In genomic region chr9:109194157-109194556, GRCh38 we compare ENCODE assay signal across 28 cellular contexts. TPM values are rescaled to one million over a fixed set of nuclear protein-coding genes. Genes with fewer than 3 reads are reported as not detected.
DNase-seq lines count a peak whose midpoint lies in the region; ATAC-seq, FAIRE-seq and TF ChIP-seq lines count a peak whose summit lies in the region.
"Had no signal": no experiment of that assay in that cellular context is flagged by ENCODE, and none has a peak within 500 bp of the region (broad histone marks: within the 10 kb centered on the region; RNA-seq: fewer than 3 reads in every experiment).

No MANE protein-coding gene starts in this region.

- H3K27me3 Mint-ChIP-seq in activated CD8-positive, alpha-beta T cell treated with anti-CD3 and anti-CD28 coated beads for 36 hours, result peaks cover 3% of the 10 kb centered on the region

- ATAC-seq in K562, result no peak
- ATAC-seq in activated CD8-positive, alpha-beta T cell treated with anti-CD3 and anti-CD28 coated beads for 36 hours, result no peak
- ATAC-seq: PC-3, Right ventricle myocardium inferior had no signal

- no peak overlapping the region for H3K9ac ChIP-seq in K562 (ENCODE audit: insufficient read depth in 1 of 2, low read depth in 2 of 2, low read length in 2 of 2)
- H3K9ac ChIP-seq: neural progenitor cell, parathyroid adenoma had no signal

- H3K4me1 ChIP-seq in K562 (replicated peaks in 1 of 2; ENCODE audit: control insufficient read depth in 2 of 2, insufficient read depth in 2 of 2, low read length in 2 of 2), result no peaks in the 10 kb centered on the region
- H3K4me1 ChIP-seq: neural progenitor cell, parathyroid adenoma had no signal

- TF ChIP-seq POLR2A in K562 (conservative IDR thresholded peaks at IDR 0.05), result no peak

- no peak for TF ChIP-seq EP300 in K562 (IDR thresholded peaks at IDR 0.05; ENCODE audit: low read length)

- no peaks in the 10 kb centered on the region for H3K9me3 Mint-ChIP-seq in activated CD8-positive, alpha-beta T cell treated with anti-CD3 and anti-CD28 coated beads for 36 hours
- H3K9me3 Mint-ChIP-seq: activated T-cell treated with anti-CD3 and anti-CD28 coated beads, Interleukin-2, amount 50 U/mL, for 24 hours; brain; neural progenitor cell had no signal

- H3K4me3 Mint-ChIP-seq in activated CD8-positive, alpha-beta T cell treated with anti-CD3 and anti-CD28 coated beads for 36 hours, result no peak overlapping the region
- H3K4me3 Mint-ChIP-seq: activated T-cell treated with anti-CD3 and anti-CD28 coated beads, Interleukin-2, amount 50 U/mL, for 24 hours; brain; CD14-positive monocyte; immature natural killer cell; neural progenitor cell had no signal

- H3K79me2 ChIP-seq in K562 (ENCODE audit: control insufficient read depth, insufficient read depth, low read length), result no peaks in the 10 kb centered on the region
- H3K79me2 ChIP-seq: parathyroid adenoma had no signal

- FAIRE-seq in K562 (lab: Jason Lieb, UNC), result no peak

- H3K27ac ChIP-seq in K562 (ENCODE audit: extremely low read depth, low read depth, low read length), result no peak overlapping the region
- H3K27ac ChIP-seq: neural progenitor cell, parathyroid adenoma had no signal

- H4K20me1 ChIP-seq in K562 (replicated peaks; ENCODE audit: control insufficient read depth, insufficient read depth, low read length), result no peaks in the 10 kb centered on the region

- in situ Hi-C loops in K562 (cut with MboI), result no loop called here

- no peaks in the 10 kb centered on the region for H3K36me3 Mint-ChIP-seq in activated CD8-positive, alpha-beta T cell treated with anti-CD3 and anti-CD28 coated beads for 36 hours (ENCODE audit: low read depth)
- H3K36me3 Mint-ChIP-seq: brain, CD14-positive monocyte, immature natural killer cell, neural progenitor cell had no signal

- no peak for TF ChIP-seq CTCF in K562 (IDR thresholded peaks at IDR 0.05 in 2 of 3, conservative IDR thresholded peaks at IDR 0.05 in 1 of 3; ENCODE audit: insufficient read depth in 2 of 3, low read depth in 1 of 3, low read length in 3 of 3)
- TF ChIP-seq CTCF in activated CD8-positive, alpha-beta T cell treated with anti-CD3 and anti-CD28 coated beads for 36 hours (IDR thresholded peaks at IDR 0.05), result no peak

- no peak for TF ChIP-seq RAD21 in K562 (CRISPR knock-in tag; conservative IDR thresholded peaks at IDR 0.05 in 1 of 2, IDR thresholded peaks at IDR 0.05 in 1 of 2)

- no peak overlapping the region for H3K4me2 ChIP-seq in K562 (ENCODE audit: insufficient read depth, low read length)
- H3K4me2 ChIP-seq: neural progenitor cell had no signal

- 0 out of 2 replicates have a peak overlapping the region, but pooled peaks have one; percentile 41 for H2AFZ ChIP-seq in K562 (ENCODE audit: low read depth, low read length)
- H2AFZ ChIP-seq: neural progenitor cell, parathyroid adenoma had no signal

- POLR2A ChIA-PET in K562 (lab: Yijun Ruan, JAX), result interaction anchor here (0.6 kb wide), 1 partner anchor 13 kb away, joined by 4 read pairs; no protein-coding TSS in a partner anchor
- POLR2A ChIA-PET in activated CD8-positive, alpha-beta T cell treated with anti-CD3 and anti-CD28 coated beads for 36 hours (lab: Charles Lee), result no interaction called here

- no peaks in the 10 kb centered on the region for H3K9me3 ChIP-seq in K562 (replicated peaks; ENCODE audit: control insufficient read depth, insufficient read depth, low read depth, low read length)

- 4% methylated on average over 11 of the region's 11 CpGs for WGBS in K562 (ENCODE audit: insufficient coverage, low coverage, missing lambda C conversion rate)

- no peak overlapping the region for H3K27ac Mint-ChIP-seq in activated CD8-positive, alpha-beta T cell treated with anti-CD3 and anti-CD28 coated beads for 36 hours
- H3K27ac Mint-ChIP-seq: activated T-cell treated with anti-CD3 and anti-CD28 coated beads, Interleukin-2, amount 50 U/mL, for 24 hours; brain; CD14-positive monocyte; immature natural killer cell; neural progenitor cell had no signal

- H3K36me3 ChIP-seq in K562 (ENCODE audit: control insufficient read depth, insufficient read depth, low read length), result no peaks in the 10 kb centered on the region
- H3K36me3 ChIP-seq: neural progenitor cell had no signal

- no peaks in the 10 kb centered on the region for H3K4me1 Mint-ChIP-seq in activated CD8-positive, alpha-beta T cell treated with anti-CD3 and anti-CD28 coated beads for 36 hours (ENCODE audit: low read depth)
- H3K4me1 Mint-ChIP-seq: CD14-positive monocyte, immature natural killer cell, neural progenitor cell had no signal

- no TSS peak for BruUV-seq in K562 (replicated peaks; lab: Mats Ljungman, UMichigan)

- DNase-seq in EH (ENCODE audit: low read depth) (peak; percentile 18), NCI-H2171 treated with DMSO at 0.1 percent for 48 hours (lab: John Stamatoyannopoulos, UW) (peak; percentile 92), K562 (ENCODE audit: extremely low read depth in 1 of 4, low spot score in 3 of 4) (no peak), iris pigment epithelial cell (ENCODE audit: low read depth) (peak; percentile 49), cerebellum (ENCODE audit: low spot score) (no peak), DMS53 treated with DMSO at 0.1 percent for 48 hours (lab: John Stamatoyannopoulos, UW; ENCODE audit: unreplicated experiment) (no peak)
- DNase-seq in activated CD8-positive, alpha-beta T cell treated with anti-CD3 and anti-CD28 coated beads for 36 hours, result no peak
- no peak for DNase-seq in activated CD8-positive, alpha-beta memory T cell treated with anti-CD3 and anti-CD28 coated beads, Interleukin-2, amount 50 U/mL, for 48 hours
- DNase-seq: activated CD8-positive, alpha-beta memory T cell treated with anti-CD3 and anti-CD28 coated beads for 24 hours; activated gamma-delta T cell treated with Interleukin-2 at 50 U/mL for 16 hours; activated T-cell treated with anti-CD3 and anti-CD28 coated beads, Interleukin-2, amount 50 U/mL, for 24 hours; foreskin melanocyte; hypothalamus; immature natural killer cell; mesenchymal stem cell; NCI-H1105; NCI-H2029; NCI-H345; PC-3; stimulated activated CD4-positive, alpha-beta T cell treated with anti-CD3 and anti-CD28 coated beads, Interleukin-2, amount 100 ng/mL, for 24 hours; T-helper 2 cell; trophoblast cell had no signal

- CTCF ChIA-PET in K562 (lab: Yijun Ruan, JAX; ENCODE audit: low intra/inter-chr PET ratio), result no interaction called here
- CTCF ChIA-PET in activated CD8-positive, alpha-beta T cell treated with anti-CD3 and anti-CD28 coated beads for 36 hours (lab: Charles Lee), result interaction anchor here (1.0 kb wide), 1 partner anchor 1769 kb away, joined by 3 read pairs; no protein-coding TSS in a partner anchor

- intact Hi-C loops in K562 (cut with micrococcal nuclease), result no loop called here
- intact Hi-C loops in activated CD8-positive, alpha-beta T cell treated with anti-CD3 and anti-CD28 coated beads for 36 hours (cut with micrococcal nuclease), result no loop called here

- H3K27me3 ChIP-seq in K562 (ENCODE audit: control insufficient read depth in 2 of 2, insufficient read depth in 2 of 2, low read length in 2 of 2), result peaks cover 4 to 7% of the 10 kb centered on the region in 2 experiments; a peak in 3 of 5 replicates

- no peak overlapping the region for H3K4me3 ChIP-seq in K562
- H3K4me3 ChIP-seq: neural progenitor cell had no signal

- no peaks in the 10 kb centered on the region for H3K9me1 ChIP-seq in K562 (ENCODE audit: control insufficient read depth, insufficient read depth, low read length)

TF ChIP-seq in K562, 482 proteins besides CTCF, POLR2A, EP300 and RAD21:
- TF ChIP-seq PTBP1 (IDR thresholded peaks at IDR 0.05; ENCODE audit: low read depth, low read length), result no peak
- TF ChIP-seq ZNF707 (CRISPR knock-in tag; conservative IDR thresholded peaks at IDR 0.05), result no peak
- no peak for TF ChIP-seq DIDO1 (tag; IDR thresholded peaks at IDR 0.05; ENCODE audit: low read depth)
- peak; percentile 59; the same call in 1 of the 2 replicates for TF ChIP-seq ZBTB1 (CRISPR knock-in tag; IDR thresholded peaks at IDR 0.05; ENCODE audit: borderline replicate concordance, low read depth)

RNA-seq across cellular contexts. Expression of gene FRRS1L, which starts 27.1 kb away (rescaled TPM):
- 0.02 TPM in 1 of 2 replicates, not detected in the other for total RNA-seq in K562 (2011; cell fraction: chromatin; rRNA removed; ENCODE audit: low replicate concordance)
- total RNA-seq in K562 (2011; cell fraction: nucleolus; rRNA removed), result not detected in 2 replicates
- not detected in 2 replicates for total RNA-seq in K562 (2011; cell fraction: nucleoplasm; rRNA removed)
- not detected in 2 replicates for total RNA-seq in K562 (2014; rRNA removed)
- total RNA-seq in K562 (2014; rRNA removed; fragmentation: Illumina TruSeq; extraction: Trizol), result 0.03 and 0.04 TPM in 2 replicates
- 0.04 TPM in 1 of 2 replicates, not detected in the other for total RNA-seq in K562 (2015; rRNA removed; fragmentation: Illumina TruSeq; extraction: Trizol)
- total RNA-seq in K562 (2021), result not detected in 2 replicates
- 0.01 TPM in 2 replicates for polyA plus RNA-seq in K562 (2011; rRNA removed)
- not detected in 2 replicates for polyA plus RNA-seq in K562 (2011; cell fraction: cytosol; rRNA removed)
- polyA plus RNA-seq in K562 (2011; cell fraction: nucleus; rRNA removed), result not detected in 2 replicates
- 0.01 and 0.11 TPM in 2 replicates for polyA plus RNA-seq in K562 (2012)
- polyA plus RNA-seq in K562 (2014; fragmentation: Illumina TruSeq; extraction: Trizol), result 0.01 TPM in 1 of 2 replicates, not detected in the other
- polyA plus RNA-seq in K562 (2014; fragmentation: Nextera tagmentation; extraction: Ambion mirVana), result under 1 TPM in 1 of 2 experiments, not detected in 1; under 0.01 TPM
- 0.04 TPM in 1 of 2 replicates, not detected in the other for polyA plus RNA-seq in K562 (2014; rRNA removed)
- not detected in 2 replicates for polyA minus RNA-seq in K562 (2011; rRNA and poly(A)+ RNA removed)
- not detected in 2 replicates for polyA minus RNA-seq in K562 (2011; cell fraction: cytosol; rRNA and poly(A)+ RNA removed)
- polyA minus RNA-seq in K562 (2011; cell fraction: nucleus; rRNA and poly(A)+ RNA removed), result not detected in 2 replicates
- 108 TPM for total RNA-seq in cerebellum
- not detected for total RNA-seq in activated CD8-positive, alpha-beta T cell treated with anti-CD3 and anti-CD28 coated beads for 36 hours
- total RNA-seq: H4, PC-3 had no signal
- polyA plus RNA-seq: CD14-positive monocyte, immature natural killer cell had no signal

Comparison
In these comparisons a context has a peak if more than half of its experiments do, and no peak if none do; other contexts are left out.
1. DNase-seq: peak in EH (single experiment), NCI-H2171 treated with DMSO at 0.1 percent for 48 hours (single experiment) and iris pigment epithelial cell (single experiment); none in K562 (0 of 4), cerebellum (single experiment), DMS53 treated with DMSO at 0.1 percent for 48 hours (single experiment), activated CD8-positive, alpha-beta T cell treated with anti-CD3 and anti-CD28 coated beads for 36 hours (single experiment) and activated CD8-positive, alpha-beta memory T cell treated with anti-CD3 and anti-CD28 coated beads, Interleukin-2, amount 50 U/mL, for 48 hours (single experiment).
2. RNA of gene FRRS1L, which starts 27.1 kb away (total RNA-seq): 108 TPM in cerebellum (single experiment); 0.02 to 0.04 TPM in K562 and not detected in activated CD8-positive, alpha-beta T cell treated with anti-CD3 and anti-CD28 coated beads for 36 hours; every median in the first group is over 100 times any median in the second.